In genomic region chr10:133520193-133520738, GRCh38 we compare ENCODE assay signal across 8 cellular contexts. TPM values are rescaled to one million over a fixed set of nuclear protein-coding genes. Genes with fewer than 3 reads are reported as not detected.
DNase-seq lines count a peak whose midpoint lies in the region; ATAC-seq and TF ChIP-seq lines count a peak whose summit lies in the region.

No MANE protein-coding gene starts in this region.

- H3K36me3 Mint-ChIP-seq in activated CD4-positive, alpha-beta T cell treated with anti-CD3 and anti-CD28 coated beads for 36 hours (ENCODE audit: low read depth), result peaks cover 1% of the 10 kb centered on the region

- no peaks in the 10 kb centered on the region for H3K36me3 ChIP-seq in lung (ENCODE audit: control insufficient read depth in 2 of 2, insufficient read depth in 2 of 2, low read length in 2 of 2)

- peaks cover 5% of the 10 kb centered on the region for H3K27me3 Mint-ChIP-seq in activated CD4-positive, alpha-beta T cell treated with anti-CD3 and anti-CD28 coated beads for 36 hours

- H3K4me1 ChIP-seq in lung (ENCODE audit: control insufficient read depth in 2 of 2, insufficient read depth in 2 of 2, low read length in 2 of 2), result no peaks in the 10 kb centered on the region

- peaks cover 2% of the 10 kb centered on the region for H3K27me3 ChIP-seq in lung (ENCODE audit: control insufficient read depth, insufficient read depth)

- peak; percentile 63 for TF ChIP-seq CTCF in choroid plexus epithelial cell (conservative IDR thresholded peaks at IDR 0.05; ENCODE audit: low read depth, low read length)
- peak; percentile 43 for TF ChIP-seq CTCF in lung (IDR thresholded peaks at IDR 0.05; ENCODE audit: control extremely low read depth, extremely low read depth)

- POLR2A ChIA-PET in activated CD4-positive, alpha-beta T cell treated with anti-CD3 and anti-CD28 coated beads for 36 hours (lab: Charles Lee), result no interaction called here

- WGBS in lung, 2 donors, result 3 to 5% methylated on average over 33 of the region's 33 CpGs

- peaks cover 10% of the 10 kb centered on the region for H3K4me1 Mint-ChIP-seq in activated CD4-positive, alpha-beta T cell treated with anti-CD3 and anti-CD28 coated beads for 36 hours

- CTCF ChIA-PET in activated CD4-positive, alpha-beta T cell treated with anti-CD3 and anti-CD28 coated beads for 36 hours (lab: Charles Lee), result interaction anchor here (0.7 to 3.3 kb wide), 10 partner anchors 10 to 191 kb away, joined by 3 to 28 read pairs (median 3); no protein-coding TSS in a partner anchor

- peak; percentile 76 for DNase-seq in NCI-H82 (lab: John Stamatoyannopoulos, UW)
- DNase-seq in NCI-H82 treated with DMSO at 0.1 percent for 48 hours (lab: John Stamatoyannopoulos, UW; ENCODE audit: unreplicated experiment), result no peak
- peak; percentile 60 for DNase-seq in NCI-H2171 (lab: John Stamatoyannopoulos, UW)
- peak; percentile 96 for DNase-seq in activated CD4-positive, alpha-beta T cell treated with anti-CD3 and anti-CD28 coated beads for 36 hours
- DNase-seq in choroid plexus epithelial cell (ENCODE audit: low read depth), result peak; percentile 36
- peak; percentile 84 for DNase-seq in lung (ENCODE audit: low spot score)
- peak; percentile 90 for DNase-seq in stimulated activated CD8-positive, alpha-beta memory T cell treated with anti-CD3 and anti-CD28 coated beads, Interleukin-15, amount 100 ng/mL, for 1 hour (ENCODE audit: low read depth)

- peak overlapping the region; percentile 11 for H3K27ac Mint-ChIP-seq in activated CD4-positive, alpha-beta T cell treated with anti-CD3 and anti-CD28 coated beads for 36 hours

- no peak overlapping the region for H3K27ac ChIP-seq in lung (ENCODE audit: low read depth in 1 of 2, low read length in 1 of 2)

- H3K9me3 Mint-ChIP-seq in activated CD4-positive, alpha-beta T cell treated with anti-CD3 and anti-CD28 coated beads for 36 hours (ENCODE audit: low read depth), result peaks cover 13% of the 10 kb centered on the region

- peak; percentile 98 for ATAC-seq in HG02678 (IDR thresholded peaks at IDR 0.05; ENCODE audit: unreplicated experiment)
- peak; percentile 99 for ATAC-seq in activated CD4-positive, alpha-beta T cell treated with anti-CD3 and anti-CD28 coated beads for 36 hours
- peak; percentile 98 for ATAC-seq in lung (ENCODE audit: insufficient read depth, low FRiP score)

- H3K4me3 ChIP-seq in choroid plexus epithelial cell (ENCODE audit: low read depth, low read length) (peak overlapping the region; percentile 39), lung (no peak overlapping the region)

- H3K9me3 ChIP-seq in lung (ENCODE audit: control insufficient read depth in 2 of 2, insufficient read depth in 1 of 2, low read length in 1 of 2), result peaks cover 8 to 10% of the 10 kb centered on the region in 2 donors

- H3K4me3 Mint-ChIP-seq in activated CD4-positive, alpha-beta T cell treated with anti-CD3 and anti-CD28 coated beads for 36 hours, result peak overlapping the region; percentile 66

- intact Hi-C loops in activated CD4-positive, alpha-beta T cell treated with anti-CD3 and anti-CD28 coated beads for 36 hours (cut with DNase I, micrococcal nuclease), result loop anchor here (1.0 to 5.0 kb wide), 5 partner anchors 81 to 212 kb away; partner anchors contain the start of genes TUBGCP2 (in 1 of the 2) and ZNF511 (in 1 of the 2)

RNA-seq across cellular contexts. Expression of gene CYP2E1, which starts 6.9 kb away (rescaled TPM):
- under 1 TPM; 0.25 to 0.32 TPM for total RNA-seq in activated CD4-positive, alpha-beta T cell treated with anti-CD3 and anti-CD28 coated beads for 36 hours
- 1 to 10 TPM; 1.1 to 1.9 TPM for total RNA-seq in lung
- 1 to 10 TPM in 1 of 2 donors, under 1 TPM in 1; 0.26 to 1.2 TPM for polyA plus RNA-seq in lung

RNA-seq across cellular contexts. Expression of gene SYCE1, which starts 45.1 kb away (rescaled TPM):
- total RNA-seq in activated CD4-positive, alpha-beta T cell treated with anti-CD3 and anti-CD28 coated beads for 36 hours, result under 1 TPM; 0.19 to 0.66 TPM
- total RNA-seq in lung, result under 1 TPM in 1 of 2 donors, not detected in 1; 0.86 TPM
- under 1 TPM; 0.08 to 0.87 TPM for polyA plus RNA-seq in lung
